ENCODE assay signal across 1 cellular context in the genomic region with DNA sequence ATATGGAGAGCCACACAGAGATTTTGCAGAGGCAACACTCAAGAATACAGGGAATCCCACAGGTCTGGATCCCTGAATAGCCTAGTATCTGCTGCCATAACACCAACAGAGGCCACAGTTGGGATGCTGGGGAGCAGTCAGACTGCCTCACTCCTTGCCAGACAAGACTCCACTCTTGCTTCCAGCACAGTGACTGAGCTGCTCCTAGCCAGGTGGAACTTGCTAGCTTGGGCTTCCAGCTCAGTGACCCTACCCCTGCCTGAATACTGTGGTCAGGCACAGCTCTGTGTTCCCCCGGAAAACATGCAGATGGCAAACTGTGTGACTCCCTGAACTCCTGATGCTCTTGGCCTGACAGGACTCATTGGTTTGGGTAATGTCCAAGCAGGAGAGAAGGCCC.
TF ChIP-seq lines count a peak whose summit lies in the region.

No MANE protein-coding gene starts in this region.

TF ChIP-seq in H1, 55 proteins besides CTCF, POLR2A, EP300 and RAD21:
- no peak for TF ChIP-seq HDAC2 (IDR thresholded peaks at IDR 0.05; ENCODE audit: borderline replicate concordance in 1 of 2, low read depth in 2 of 2, low read length in 2 of 2)
- TF ChIP-seq, protein P1, sequence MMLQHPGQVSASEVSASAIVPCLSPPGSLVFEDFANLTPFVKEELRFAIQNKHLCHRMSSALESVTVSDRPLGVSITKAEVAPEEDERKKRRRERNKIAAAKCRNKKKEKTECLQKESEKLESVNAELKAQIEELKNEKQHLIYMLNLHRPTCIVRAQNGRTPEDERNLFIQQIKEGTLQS (IDR thresholded peaks at IDR 0.05; ENCODE audit: insufficient read depth, low read depth, low read length) = no peak
- no peak for TF ChIP-seq BACH1 (IDR thresholded peaks at IDR 0.05; ENCODE audit: low read length)
- TF ChIP-seq BRCA1 (IDR thresholded peaks at IDR 0.05; ENCODE audit: low read depth, low read length) = no peak
- TF ChIP-seq FOSL1 (IDR thresholded peaks at IDR 0.05; ENCODE audit: insufficient read depth, low read depth, low read length) = no peak
- no peak for TF ChIP-seq NANOG (IDR thresholded peaks at IDR 0.05; ENCODE audit: insufficient read depth, low read depth, low read length, poor library complexity, severe bottlenecking)
- no peak for TF ChIP-seq ZNF274 (IDR thresholded peaks at IDR 0.05; ENCODE audit: borderline replicate concordance, extremely low read depth, low read length)
- TF ChIP-seq CHD1 (IDR thresholded peaks at IDR 0.05; ENCODE audit: low read depth, low read length) = no peak
- TF ChIP-seq MAFK (IDR thresholded peaks at IDR 0.05; ENCODE audit: low read depth, low read length) = no peak
- no peak for TF ChIP-seq BCL11A (IDR thresholded peaks at IDR 0.05; ENCODE audit: low read depth in 2 of 2, low read length in 2 of 2)
- TF ChIP-seq EGR1 (IDR thresholded peaks at IDR 0.05; ENCODE audit: borderline replicate concordance, low read depth, low read length) = no peak
- TF ChIP-seq, protein P2, sequence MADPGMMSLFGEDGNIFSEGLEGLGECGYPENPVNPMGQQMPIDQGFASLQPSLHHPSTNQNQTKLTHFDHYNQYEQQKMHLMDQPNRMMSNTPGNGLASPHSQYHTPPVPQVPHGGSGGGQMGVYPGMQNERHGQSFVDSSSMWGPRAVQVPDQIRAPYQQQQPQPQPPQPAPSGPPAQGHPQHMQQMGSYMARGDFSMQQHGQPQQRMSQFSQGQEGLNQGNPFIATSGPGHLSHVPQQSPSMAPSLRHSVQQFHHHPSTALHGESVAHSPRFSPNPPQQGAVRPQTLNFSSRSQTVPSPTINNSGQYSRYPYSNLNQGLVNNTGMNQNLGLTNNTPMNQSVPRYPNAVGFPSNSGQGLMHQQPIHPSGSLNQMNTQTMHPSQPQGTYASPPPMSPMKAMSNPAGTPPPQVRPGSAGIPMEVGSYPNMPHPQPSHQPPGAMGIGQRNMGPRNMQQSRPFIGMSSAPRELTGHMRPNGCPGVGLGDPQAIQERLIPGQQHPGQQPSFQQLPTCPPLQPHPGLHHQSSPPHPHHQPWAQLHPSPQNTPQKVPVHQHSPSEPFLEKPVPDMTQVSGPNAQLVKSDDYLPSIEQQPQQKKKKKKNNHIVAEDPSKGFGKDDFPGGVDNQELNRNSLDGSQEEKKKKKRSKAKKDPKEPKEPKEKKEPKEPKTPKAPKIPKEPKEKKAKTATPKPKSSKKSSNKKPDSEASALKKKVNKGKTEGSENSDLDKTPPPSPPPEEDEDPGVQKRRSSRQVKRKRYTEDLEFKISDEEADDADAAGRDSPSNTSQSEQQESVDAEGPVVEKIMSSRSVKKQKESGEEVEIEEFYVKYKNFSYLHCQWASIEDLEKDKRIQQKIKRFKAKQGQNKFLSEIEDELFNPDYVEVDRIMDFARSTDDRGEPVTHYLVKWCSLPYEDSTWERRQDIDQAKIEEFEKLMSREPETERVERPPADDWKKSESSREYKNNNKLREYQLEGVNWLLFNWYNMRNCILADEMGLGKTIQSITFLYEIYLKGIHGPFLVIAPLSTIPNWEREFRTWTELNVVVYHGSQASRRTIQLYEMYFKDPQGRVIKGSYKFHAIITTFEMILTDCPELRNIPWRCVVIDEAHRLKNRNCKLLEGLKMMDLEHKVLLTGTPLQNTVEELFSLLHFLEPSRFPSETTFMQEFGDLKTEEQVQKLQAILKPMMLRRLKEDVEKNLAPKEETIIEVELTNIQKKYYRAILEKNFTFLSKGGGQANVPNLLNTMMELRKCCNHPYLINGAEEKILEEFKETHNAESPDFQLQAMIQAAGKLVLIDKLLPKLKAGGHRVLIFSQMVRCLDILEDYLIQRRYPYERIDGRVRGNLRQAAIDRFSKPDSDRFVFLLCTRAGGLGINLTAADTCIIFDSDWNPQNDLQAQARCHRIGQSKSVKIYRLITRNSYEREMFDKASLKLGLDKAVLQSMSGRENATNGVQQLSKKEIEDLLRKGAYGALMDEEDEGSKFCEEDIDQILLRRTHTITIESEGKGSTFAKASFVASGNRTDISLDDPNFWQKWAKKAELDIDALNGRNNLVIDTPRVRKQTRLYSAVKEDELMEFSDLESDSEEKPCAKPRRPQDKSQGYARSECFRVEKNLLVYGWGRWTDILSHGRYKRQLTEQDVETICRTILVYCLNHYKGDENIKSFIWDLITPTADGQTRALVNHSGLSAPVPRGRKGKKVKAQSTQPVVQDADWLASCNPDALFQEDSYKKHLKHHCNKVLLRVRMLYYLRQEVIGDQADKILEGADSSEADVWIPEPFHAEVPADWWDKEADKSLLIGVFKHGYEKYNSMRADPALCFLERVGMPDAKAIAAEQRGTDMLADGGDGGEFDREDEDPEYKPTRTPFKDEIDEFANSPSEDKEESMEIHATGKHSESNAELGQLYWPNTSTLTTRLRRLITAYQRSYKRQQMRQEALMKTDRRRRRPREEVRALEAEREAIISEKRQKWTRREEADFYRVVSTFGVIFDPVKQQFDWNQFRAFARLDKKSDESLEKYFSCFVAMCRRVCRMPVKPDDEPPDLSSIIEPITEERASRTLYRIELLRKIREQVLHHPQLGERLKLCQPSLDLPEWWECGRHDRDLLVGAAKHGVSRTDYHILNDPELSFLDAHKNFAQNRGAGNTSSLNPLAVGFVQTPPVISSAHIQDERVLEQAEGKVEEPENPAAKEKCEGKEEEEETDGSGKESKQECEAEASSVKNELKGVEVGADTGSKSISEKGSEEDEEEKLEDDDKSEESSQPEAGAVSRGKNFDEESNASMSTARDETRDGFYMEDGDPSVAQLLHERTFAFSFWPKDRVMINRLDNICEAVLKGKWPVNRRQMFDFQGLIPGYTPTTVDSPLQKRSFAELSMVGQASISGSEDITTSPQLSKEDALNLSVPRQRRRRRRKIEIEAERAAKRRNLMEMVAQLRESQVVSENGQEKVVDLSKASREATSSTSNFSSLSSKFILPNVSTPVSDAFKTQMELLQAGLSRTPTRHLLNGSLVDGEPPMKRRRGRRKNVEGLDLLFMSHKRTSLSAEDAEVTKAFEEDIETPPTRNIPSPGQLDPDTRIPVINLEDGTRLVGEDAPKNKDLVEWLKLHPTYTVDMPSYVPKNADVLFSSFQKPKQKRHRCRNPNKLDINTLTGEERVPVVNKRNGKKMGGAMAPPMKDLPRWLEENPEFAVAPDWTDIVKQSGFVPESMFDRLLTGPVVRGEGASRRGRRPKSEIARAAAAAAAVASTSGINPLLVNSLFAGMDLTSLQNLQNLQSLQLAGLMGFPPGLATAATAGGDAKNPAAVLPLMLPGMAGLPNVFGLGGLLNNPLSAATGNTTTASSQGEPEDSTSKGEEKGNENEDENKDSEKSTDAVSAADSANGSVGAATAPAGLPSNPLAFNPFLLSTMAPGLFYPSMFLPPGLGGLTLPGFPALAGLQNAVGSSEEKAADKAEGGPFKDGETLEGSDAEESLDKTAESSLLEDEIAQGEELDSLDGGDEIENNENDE (IDR thresholded peaks at IDR 0.05; ENCODE audit: insufficient replicate concordance, low read length) = no peak
- TF ChIP-seq RFX5 (IDR thresholded peaks at IDR 0.05; ENCODE audit: borderline replicate concordance, low read depth, low read length) = no peak
- no peak for TF ChIP-seq JUN (IDR thresholded peaks at IDR 0.05; ENCODE audit: low read depth, low read length)
- TF ChIP-seq CTBP2 (IDR thresholded peaks at IDR 0.05; ENCODE audit: borderline replicate concordance, insufficient read depth, insufficient read length, low read length) = no peak
- TF ChIP-seq KDM5A (IDR thresholded peaks at IDR 0.05; ENCODE audit: low read length) = no peak
TF ChIP-seq in H1: peak in this region for 0.
